In the genomic region with DNA sequence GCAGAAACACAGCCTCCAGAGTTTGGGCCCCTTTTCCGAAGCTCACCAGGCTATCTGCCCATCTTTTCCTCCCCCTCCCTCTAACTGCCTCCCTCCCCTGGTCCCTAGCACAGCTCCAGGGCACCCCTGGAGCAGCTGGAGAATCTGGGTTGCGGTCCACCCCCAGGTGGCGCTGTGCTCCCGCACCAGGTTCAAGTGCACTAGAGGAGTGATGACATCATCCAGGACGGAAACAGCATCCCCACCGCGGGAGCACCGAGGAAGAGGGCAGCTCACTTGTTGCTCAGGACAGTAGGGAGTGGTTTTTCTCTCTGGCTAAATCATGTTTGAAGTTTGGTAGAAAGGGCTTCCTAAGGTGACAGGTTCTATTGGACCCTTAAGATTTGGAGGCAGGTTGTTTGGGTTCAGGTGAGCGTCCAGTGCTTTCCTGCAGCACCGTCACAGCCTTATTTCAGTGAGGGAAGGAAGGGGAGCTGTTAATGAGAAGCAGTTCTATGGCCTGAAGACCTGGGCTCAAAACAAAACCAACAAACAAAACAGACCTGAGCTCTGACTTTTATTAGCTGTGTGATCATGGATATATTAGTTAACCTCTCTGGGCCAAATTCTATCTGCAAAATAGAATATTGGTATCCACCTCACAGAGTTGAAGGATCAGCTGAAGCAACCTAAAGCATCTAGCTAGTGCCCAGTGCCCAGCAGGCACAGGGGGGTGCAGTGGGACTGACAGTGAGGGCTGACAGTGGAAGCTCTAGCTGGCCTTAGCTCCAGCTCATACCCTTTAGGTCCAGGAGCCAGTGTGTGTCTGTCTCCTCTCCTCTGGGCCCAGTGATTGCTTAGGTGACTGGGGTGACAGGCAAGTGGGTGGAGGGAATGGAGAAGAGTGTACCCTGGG, we compare ENCODE assay signal across 1 cellular context.
A peak's percentile ranks its signal among the peaks of the same experiment; 100 is the strongest.
TF ChIP-seq lines count a peak whose summit lies in the region.

No MANE protein-coding gene starts in this region.

TF ChIP-seq in GM12878, 131 proteins besides CTCF, POLR2A, EP300 and RAD21 (continued from another document):
- TF ChIP-seq EZH2 (IDR thresholded peaks at IDR 0.05; ENCODE audit: borderline replicate concordance, control insufficient read depth, low read depth, low read length) (no peak), SRF (IDR thresholded peaks at IDR 0.05; ENCODE audit: low read depth in 2 of 2, low read length in 2 of 2) (no peak), BHLHE40 (IDR thresholded peaks at IDR 0.05; ENCODE audit: borderline replicate concordance in 1 of 2, low read depth in 2 of 2, low read length in 1 of 2) (0 out of 4 replicates have a peak, but pooled peaks of 1 of the 2 experiments have one; percentile 22), KAT2A (conservative IDR thresholded peaks at IDR 0.05; ENCODE audit: control insufficient read depth, low read depth, low read length) (no peak), MEF2A (IDR thresholded peaks at IDR 0.05; ENCODE audit: insufficient read depth, low read depth, low read length) (0 out of 2 replicates have a peak, but pooled peaks have one; percentile 6), CBX5 (IDR thresholded peaks at IDR 0.05; ENCODE audit: low read depth) (no peak), TCF3 (IDR thresholded peaks at IDR 0.05; ENCODE audit: borderline replicate concordance, insufficient read depth, low read depth, low read length) (0 out of 2 replicates have a peak, but pooled peaks have one; percentile 44)
- TF ChIP-seq, protein P1, sequence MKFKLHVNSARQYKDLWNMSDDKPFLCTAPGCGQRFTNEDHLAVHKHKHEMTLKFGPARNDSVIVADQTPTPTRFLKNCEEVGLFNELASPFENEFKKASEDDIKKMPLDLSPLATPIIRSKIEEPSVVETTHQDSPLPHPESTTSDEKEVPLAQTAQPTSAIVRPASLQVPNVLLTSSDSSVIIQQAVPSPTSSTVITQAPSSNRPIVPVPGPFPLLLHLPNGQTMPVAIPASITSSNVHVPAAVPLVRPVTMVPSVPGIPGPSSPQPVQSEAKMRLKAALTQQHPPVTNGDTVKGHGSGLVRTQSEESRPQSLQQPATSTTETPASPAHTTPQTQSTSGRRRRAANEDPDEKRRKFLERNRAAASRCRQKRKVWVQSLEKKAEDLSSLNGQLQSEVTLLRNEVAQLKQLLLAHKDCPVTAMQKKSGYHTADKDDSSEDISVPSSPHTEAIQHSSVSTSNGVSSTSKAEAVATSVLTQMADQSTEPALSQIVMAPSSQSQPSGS (IDR thresholded peaks at IDR 0.05; ENCODE audit: low read length) = peak; percentile 97
